21 cellular contexts compared by ENCODE assay signal in genomic region chr3:183390844-183391243, GRCh38. TPM values are rescaled to one million over a fixed set of nuclear protein-coding genes. Genes with fewer than 3 reads are reported as not detected.
DNase-seq lines count a peak whose midpoint lies in the region; ATAC-seq, FAIRE-seq and TF ChIP-seq lines count a peak whose summit lies in the region.
"Had no signal": no experiment of that assay in that cellular context is flagged by ENCODE, and none has a peak within 500 bp of the region (broad histone marks: within the 10 kb centered on the region; RNA-seq: fewer than 3 reads in every experiment).

No MANE protein-coding gene starts in this region.

- CTCF ChIA-PET in activated CD8-positive, alpha-beta T cell treated with anti-CD3 and anti-CD28 coated beads for 36 hours (lab: Charles Lee) = interaction anchor here (3.9 kb wide), 1 partner anchor 206 kb away, joined by 18 read pairs; no protein-coding TSS in a partner anchor
- CTCF ChIA-PET in activated CD8-positive, alpha-beta T cell treated with anti-CD3 and anti-CD28 coated beads, Interleukin-2, amount 10 ng/mL, durations not matched to agents 7 days and 5 days (lab: Charles Lee) = interaction anchor here (1.2 to 3.0 kb wide), 2 partner anchors 8 to 268 kb away, joined by 4 to 14 read pairs; no protein-coding TSS in a partner anchor
- CTCF ChIA-PET in GM12878 (lab: Yijun Ruan, JAX) = interaction anchor here (1.7 to 2.3 kb wide), 3 partner anchors 9 to 268 kb away, joined by 4 to 6 read pairs (median 5); no protein-coding TSS in a partner anchor

- H3K36me3 Mint-ChIP-seq in activated CD8-positive, alpha-beta T cell treated with anti-CD3 and anti-CD28 coated beads for 36 hours (ENCODE audit: low read depth) = no peaks in the 10 kb centered on the region
- H3K36me3 Mint-ChIP-seq in activated CD8-positive, alpha-beta T cell treated with anti-CD3 and anti-CD28 coated beads, Interleukin-2, amount 10 ng/mL, durations not matched to agents 7 days and 5 days (ENCODE audit: low read depth) = no peaks in the 10 kb centered on the region
- no peaks in the 10 kb centered on the region for H3K36me3 Mint-ChIP-seq in activated naive CD8-positive, alpha-beta T cell treated with anti-CD3 and anti-CD28 coated beads, Interleukin-2, amount 50 U/mL, for 24 hours (ENCODE audit: low read depth)
- H3K36me3 Mint-ChIP-seq in activated naive CD8-positive, alpha-beta T cell treated with anti-CD3 and anti-CD28 coated beads for 36 hours = no peaks in the 10 kb centered on the region
- H3K36me3 Mint-ChIP-seq in chondrocyte (ENCODE audit: low read depth) = no peaks in the 10 kb centered on the region

- H3K27ac ChIP-seq in GM12878 (ENCODE audit: control insufficient read depth, insufficient read depth) = no peak overlapping the region
- H3K27ac ChIP-seq: GM23248 had no signal

- no peaks in the 10 kb centered on the region for H3K9me3 Mint-ChIP-seq in activated CD8-positive, alpha-beta T cell treated with anti-CD3 and anti-CD28 coated beads for 36 hours
- no peaks in the 10 kb centered on the region for H3K9me3 Mint-ChIP-seq in activated CD8-positive, alpha-beta T cell treated with anti-CD3 and anti-CD28 coated beads, Interleukin-2, amount 10 ng/mL, durations not matched to agents 7 days and 5 days (ENCODE audit: insufficient read depth)
- H3K9me3 Mint-ChIP-seq in activated naive CD8-positive, alpha-beta T cell treated with anti-CD3 and anti-CD28 coated beads, Interleukin-2, amount 50 U/mL, for 24 hours = no peaks in the 10 kb centered on the region
- H3K9me3 Mint-ChIP-seq in activated naive CD8-positive, alpha-beta T cell treated with anti-CD3 and anti-CD28 coated beads for 36 hours = no peaks in the 10 kb centered on the region
- H3K9me3 Mint-ChIP-seq in stimulated activated naive CD8-positive, alpha-beta T cell treated with anti-CD3 and anti-CD28 coated beads, Interleukin-15, amount 100 ng/mL, for 72 hours = no peaks in the 10 kb centered on the region
- H3K9me3 Mint-ChIP-seq in chondrocyte (ENCODE audit: low read depth) = no peaks in the 10 kb centered on the region
- H3K9me3 Mint-ChIP-seq: CD4-positive, alpha-beta memory T cell had no signal

- no peaks in the 10 kb centered on the region for H3K36me3 ChIP-seq in GM12878 (ENCODE audit: control insufficient read depth in 2 of 2, insufficient read depth in 2 of 2, low read length in 1 of 2)

- no peak overlapping the region for H3K4me2 ChIP-seq in GM12878 (ENCODE audit: control insufficient read depth, insufficient read depth)

- H3K27me3 Mint-ChIP-seq in activated CD8-positive, alpha-beta T cell treated with anti-CD3 and anti-CD28 coated beads for 36 hours = no peaks in the 10 kb centered on the region
- H3K27me3 Mint-ChIP-seq in activated CD8-positive, alpha-beta T cell treated with anti-CD3 and anti-CD28 coated beads, Interleukin-2, amount 10 ng/mL, durations not matched to agents 7 days and 5 days (ENCODE audit: low read depth) = no peaks in the 10 kb centered on the region
- H3K27me3 Mint-ChIP-seq in activated naive CD8-positive, alpha-beta T cell treated with anti-CD3 and anti-CD28 coated beads, Interleukin-2, amount 50 U/mL, for 24 hours = peaks cover under 1% of the 10 kb centered on the region
- H3K27me3 Mint-ChIP-seq in activated naive CD8-positive, alpha-beta T cell treated with anti-CD3 and anti-CD28 coated beads for 36 hours = peaks cover 1% of the 10 kb centered on the region
- peaks cover 3% of the 10 kb centered on the region for H3K27me3 Mint-ChIP-seq in stimulated activated naive CD8-positive, alpha-beta T cell treated with anti-CD3 and anti-CD28 coated beads, Interleukin-15, amount 100 ng/mL, for 72 hours
- peaks cover 3% of the 10 kb centered on the region for H3K27me3 Mint-ChIP-seq in chondrocyte (ENCODE audit: low read depth)
- H3K27me3 Mint-ChIP-seq: CD4-positive, alpha-beta memory T cell had no signal

- no peak for TF ChIP-seq CTCF in activated CD8-positive, alpha-beta T cell treated with anti-CD3 and anti-CD28 coated beads for 36 hours (IDR thresholded peaks at IDR 0.05)
- TF ChIP-seq CTCF in GM12878 (IDR thresholded peaks at IDR 0.05 in 2 of 3, conservative IDR thresholded peaks at IDR 0.05 in 1 of 3; ENCODE audit: control insufficient read depth in 2 of 3, extremely low read depth in 1 of 3, insufficient read depth in 1 of 3, low read depth in 3 of 3, low read length in 3 of 3) = no peak
- TF ChIP-seq CTCF in chondrocyte (IDR thresholded peaks at IDR 0.05) = no peak

- RAD21 ChIA-PET in GM12878 (lab: Charles Lee; ENCODE audit: unreplicated experiment) = no interaction called here

- H3K9me3 ChIP-seq in GM12878 (replicated peaks; ENCODE audit: control insufficient read depth, insufficient read depth, low read length) = no peaks in the 10 kb centered on the region

- in situ Hi-C loops in GM12878 (cut with MboI) = loop anchor here (5.0 kb wide), 1 partner anchor 679 kb away; no protein-coding TSS in a partner anchor

- H3K4me3 Mint-ChIP-seq in activated CD8-positive, alpha-beta T cell treated with anti-CD3 and anti-CD28 coated beads for 36 hours = no peak overlapping the region
- H3K4me3 Mint-ChIP-seq in activated CD8-positive, alpha-beta T cell treated with anti-CD3 and anti-CD28 coated beads, Interleukin-2, amount 10 ng/mL, durations not matched to agents 7 days and 5 days = no peak overlapping the region
- no peak overlapping the region for H3K4me3 Mint-ChIP-seq in activated naive CD8-positive, alpha-beta T cell treated with anti-CD3 and anti-CD28 coated beads, Interleukin-2, amount 50 U/mL, for 24 hours
- no peak overlapping the region for H3K4me3 Mint-ChIP-seq in activated naive CD8-positive, alpha-beta T cell treated with anti-CD3 and anti-CD28 coated beads for 36 hours
- H3K4me3 Mint-ChIP-seq in stimulated activated naive CD8-positive, alpha-beta T cell treated with anti-CD3 and anti-CD28 coated beads, Interleukin-15, amount 100 ng/mL, for 72 hours = no peak overlapping the region
- no peak overlapping the region for H3K4me3 Mint-ChIP-seq in chondrocyte (ENCODE audit: unreplicated experiment)
- H3K4me3 Mint-ChIP-seq: CD4-positive, alpha-beta memory T cell had no signal

- no peaks in the 10 kb centered on the region for H4K20me1 ChIP-seq in GM12878 (ENCODE audit: control insufficient read depth, insufficient read depth)

- H3K4me1 ChIP-seq in GM12878 (ENCODE audit: control insufficient read depth, insufficient read depth, low read length) = no peaks in the 10 kb centered on the region

- POLR2A ChIA-PET in activated CD8-positive, alpha-beta T cell treated with anti-CD3 and anti-CD28 coated beads for 36 hours (lab: Charles Lee) = no interaction called here
- POLR2A ChIA-PET in activated CD8-positive, alpha-beta T cell treated with anti-CD3 and anti-CD28 coated beads, Interleukin-2, amount 10 ng/mL, durations not matched to agents 7 days and 5 days (lab: Charles Lee) = no interaction called here
- POLR2A ChIA-PET in GM12878 (lab: Charles Lee) = interaction anchor here (1.8 kb wide), 1 partner anchor 205 kb away, joined by 4 read pairs; no protein-coding TSS in a partner anchor

- H3K4me1 Mint-ChIP-seq in activated CD8-positive, alpha-beta T cell treated with anti-CD3 and anti-CD28 coated beads for 36 hours (ENCODE audit: low read depth) = peaks cover 3% of the 10 kb centered on the region
- peaks cover 3% of the 10 kb centered on the region for H3K4me1 Mint-ChIP-seq in activated CD8-positive, alpha-beta T cell treated with anti-CD3 and anti-CD28 coated beads, Interleukin-2, amount 10 ng/mL, durations not matched to agents 7 days and 5 days (ENCODE audit: low read depth)
- H3K4me1 Mint-ChIP-seq in activated naive CD8-positive, alpha-beta T cell treated with anti-CD3 and anti-CD28 coated beads, Interleukin-2, amount 50 U/mL, for 24 hours = peaks cover 5% of the 10 kb centered on the region
- peaks cover 6% of the 10 kb centered on the region for H3K4me1 Mint-ChIP-seq in activated naive CD8-positive, alpha-beta T cell treated with anti-CD3 and anti-CD28 coated beads for 36 hours
- H3K4me1 Mint-ChIP-seq in stimulated activated naive CD8-positive, alpha-beta T cell treated with anti-CD3 and anti-CD28 coated beads, Interleukin-15, amount 100 ng/mL, for 72 hours = peaks cover 10% of the 10 kb centered on the region
- H3K4me1 Mint-ChIP-seq in chondrocyte (ENCODE audit: low read depth) = peaks cover 11% of the 10 kb centered on the region

- intact Hi-C loops in activated CD8-positive, alpha-beta T cell treated with anti-CD3 and anti-CD28 coated beads for 36 hours (cut with micrococcal nuclease) = no loop called here
- intact Hi-C loops in GM12878 (cut with micrococcal nuclease; ENCODE audit: unreplicated experiment) = no loop called here

- H3K9ac ChIP-seq in GM12878 (ENCODE audit: control insufficient read depth, insufficient read depth, low read length) = no peak overlapping the region
- H3K9ac ChIP-seq: GM23248 had no signal

- peak; percentile 47 for ATAC-seq in activated CD8-positive, alpha-beta T cell treated with anti-CD3 and anti-CD28 coated beads for 36 hours
- ATAC-seq in activated CD8-positive, alpha-beta T cell treated with anti-CD3 and anti-CD28 coated beads, Interleukin-2, amount 10 ng/mL, durations not matched to agents 7 days and 5 days = no peak
- peak; percentile 71 for ATAC-seq in activated naive CD8-positive, alpha-beta T cell treated with anti-CD3 and anti-CD28 coated beads, Interleukin-2, amount 50 U/mL, for 24 hours
- ATAC-seq in GM12878 (peak; percentile 59), HG03565 (IDR thresholded peaks at IDR 0.05; ENCODE audit: unreplicated experiment) (no peak)
- peak; percentile 53 for ATAC-seq in stimulated activated naive CD8-positive, alpha-beta T cell treated with anti-CD3 and anti-CD28 coated beads, Interleukin-15, amount 100 ng/mL, for 72 hours

- H3K27me3 ChIP-seq in GM12878 (replicated peaks in 1 of 2; ENCODE audit: control insufficient read depth in 2 of 2, insufficient read depth in 2 of 2, low read length in 1 of 2) = no peaks in the 10 kb centered on the region

- TF ChIP-seq POLR2A in GM12878 (IDR thresholded peaks at IDR 0.05; ENCODE audit: low read depth, low read length) = no peak

- TF ChIP-seq EP300 in GM12878 (IDR thresholded peaks at IDR 0.05; ENCODE audit: borderline replicate concordance in 1 of 2, control insufficient read depth in 1 of 2, low read depth in 2 of 2, low read length in 2 of 2) = no peak

- no peak overlapping the region for H3K4me3 ChIP-seq in GM12878
- H3K4me3 ChIP-seq: GM23248 had no signal

- SMC1A ChIA-PET in GM12878 (lab: Charles Lee; ENCODE audit: uncharacterized antibody, unreplicated experiment) = interaction anchor here (1.0 to 1.4 kb wide), 2 partner anchors 9 to 207 kb away, joined by 3 read pairs; no protein-coding TSS in a partner anchor

- no peak for FAIRE-seq in GM12878 (lab: Jason Lieb, UNC)
- FAIRE-seq: GM12892, H1 had no signal

- no peaks in the 10 kb centered on the region for H3K79me2 ChIP-seq in GM12878 (ENCODE audit: control insufficient read depth, insufficient read depth, low read length)

- TF ChIP-seq RAD21 in GM12878 (IDR thresholded peaks at IDR 0.05; ENCODE audit: insufficient read depth, low read depth, low read length) = no peak

- no TSS peak for BruUV-seq in GM12878 (replicated peaks; lab: Mats Ljungman, UMichigan)

- no peak overlapping the region for H2AFZ ChIP-seq in GM12878 (ENCODE audit: control insufficient read depth, low read depth, low read length)
- H2AFZ ChIP-seq: GM23248 had no signal

- no peak overlapping the region for H3K27ac Mint-ChIP-seq in activated CD8-positive, alpha-beta T cell treated with anti-CD3 and anti-CD28 coated beads for 36 hours
- H3K27ac Mint-ChIP-seq in activated CD8-positive, alpha-beta T cell treated with anti-CD3 and anti-CD28 coated beads, Interleukin-2, amount 10 ng/mL, durations not matched to agents 7 days and 5 days = no peak overlapping the region
- H3K27ac Mint-ChIP-seq in activated naive CD8-positive, alpha-beta T cell treated with anti-CD3 and anti-CD28 coated beads, Interleukin-2, amount 50 U/mL, for 24 hours = no peak overlapping the region
- H3K27ac Mint-ChIP-seq in activated naive CD8-positive, alpha-beta T cell treated with anti-CD3 and anti-CD28 coated beads for 36 hours = no peak overlapping the region
- H3K27ac Mint-ChIP-seq in stimulated activated naive CD8-positive, alpha-beta T cell treated with anti-CD3 and anti-CD28 coated beads, Interleukin-15, amount 100 ng/mL, for 72 hours = no peak overlapping the region
- H3K27ac Mint-ChIP-seq in chondrocyte (ENCODE audit: unreplicated experiment) = no peak overlapping the region

- DNase-seq in activated CD8-positive, alpha-beta T cell treated with anti-CD3 and anti-CD28 coated beads for 36 hours = no peak
- DNase-seq in activated CD8-positive, alpha-beta T cell treated with anti-CD3 and anti-CD28 coated beads, Interleukin-2, amount 10 ng/mL, durations not matched to agents 7 days and 5 days = no peak
- DNase-seq in activated naive CD8-positive, alpha-beta T cell treated with anti-CD3 and anti-CD28 coated beads, Interleukin-2, amount 50 U/mL, for 24 hours = no peak
- no peak for DNase-seq in activated naive CD8-positive, alpha-beta T cell treated with anti-CD3 and anti-CD28 coated beads for 36 hours
- DNase-seq in GM12878 (ENCODE audit: low read depth, low spot score) = no peak
- DNase-seq in stimulated activated naive CD8-positive, alpha-beta T cell treated with anti-CD3 and anti-CD28 coated beads, Interleukin-15, amount 100 ng/mL, for 72 hours = no peak
- no peak for DNase-seq in chondrocyte (ENCODE audit: low spot score)
- DNase-seq: C1 segment of cervical spinal cord; Calu3; CD4-positive, alpha-beta memory T cell; COR-L47; DMS53; DMS79 treated with DMSO at 0.1 percent for 48 hours; GF-D8; GM23248; H7; HCEC 1CT had no signal

RNA-seq across cellular contexts. Expression of gene MCF2L2, which starts 37.6 kb away (rescaled TPM):
- 1 to 10 TPM; 3.5 to 3.7 TPM for total RNA-seq in activated CD8-positive, alpha-beta T cell treated with anti-CD3 and anti-CD28 coated beads for 36 hours
- total RNA-seq in activated CD8-positive, alpha-beta T cell treated with anti-CD3 and anti-CD28 coated beads, Interleukin-2, amount 10 ng/mL, durations not matched to agents 7 days and 5 days = 1 to 10 TPM; 7.2 to 7.5 TPM
- 1 to 10 TPM; 1.9 to 2.2 TPM for total RNA-seq in activated naive CD8-positive, alpha-beta T cell treated with anti-CD3 and anti-CD28 coated beads for 36 hours
- total RNA-seq in GM12878 (2013; cell fraction: nucleolus; rRNA removed) = 6.4 and 7.5 TPM in 2 replicates
- 2.8 and 2.9 TPM in 2 replicates for total RNA-seq in GM12878 (2014; rRNA removed)
- total RNA-seq in GM12878 (2014; rRNA removed; fragmentation: Illumina TruSeq; extraction: Trizol) = 2.8 and 3.1 TPM in 2 replicates
- total RNA-seq in GM12878 (2021) = 1.6 and 2.2 TPM in 2 replicates
- not detected for polyA plus RNA-seq in GM12878 (2011; ENCODE audit: low read depth)
- polyA plus RNA-seq in GM12878 (2011; rRNA removed) = 0.43 and 0.52 TPM in 2 replicates
- polyA plus RNA-seq in GM12878 (2011; cell fraction: cytosol; rRNA removed) = 0.18 and 0.33 TPM in 2 replicates
- 0.88 and 1.0 TPM in 2 replicates for polyA plus RNA-seq in GM12878 (2011; cell fraction: nucleus; rRNA removed)
- polyA plus RNA-seq in GM12878 (2012) = 0.26 and 0.52 TPM in 2 replicates
- 0.95 and 1.2 TPM in 2 replicates for polyA plus RNA-seq in GM12878 (2014; fragmentation: Illumina TruSeq; extraction: Trizol)
- polyA plus RNA-seq in GM12878 (2014; fragmentation: Nextera tagmentation; extraction: Ambion mirVana) = under 1 TPM; 0.37 to 0.42 TPM
- polyA plus RNA-seq in GM12878 (2014; rRNA removed) = 1.6 and 2.0 TPM in 2 replicates
- polyA plus RNA-seq in GM12878 (2016; fragmentation: Nextera tagmentation; extraction: Ambion mirVana) = 1 to 10 TPM in 1 of 2 experiments, under 1 TPM in 1; 0.72 to 1.6 TPM
- 1.4 and 1.7 TPM in 2 replicates for polyA minus RNA-seq in GM12878 (2011; rRNA and poly(A)+ RNA removed)
- polyA minus RNA-seq in GM12878 (2011; cell fraction: cytosol; rRNA and poly(A)+ RNA removed) = 0.42 TPM in 1 of 2 replicates, not detected in the other
- polyA minus RNA-seq in GM12878 (2011; cell fraction: nucleus; rRNA and poly(A)+ RNA removed) = 0.85 and 1.6 TPM in 2 replicates
- total RNA-seq in chondrocyte = 1.6 to 2.6 TPM (median 2.1 TPM) in 3 replicates
- total RNA-seq: A673, GM23248 had no signal
- polyA plus RNA-seq: GM23248 had no signal

Comparison
In these comparisons a context has a peak if more than half of its experiments do, and no peak if none do; other contexts are left out.
1. ATAC-seq: peak in activated CD8-positive, alpha-beta T cell treated with anti-CD3 and anti-CD28 coated beads for 36 hours (single experiment), activated naive CD8-positive, alpha-beta T cell treated with anti-CD3 and anti-CD28 coated beads, Interleukin-2, amount 50 U/mL, for 24 hours (single experiment), GM12878 (single experiment) and stimulated activated naive CD8-positive, alpha-beta T cell treated with anti-CD3 and anti-CD28 coated beads, Interleukin-15, amount 100 ng/mL, for 72 hours (single experiment); none in activated CD8-positive, alpha-beta T cell treated with anti-CD3 and anti-CD28 coated beads, Interleukin-2, amount 10 ng/mL, durations not matched to agents 7 days and 5 days (single experiment) and HG03565 (single experiment).